ENCODE assay signal across 8 cellular contexts in genomic region chr12:100268835-100269564, GRCh38. TPM values are rescaled to one million over a fixed set of nuclear protein-coding genes. Genes with fewer than 3 reads are reported as not detected.
DNase-seq lines count a peak whose midpoint lies in the region; ATAC-seq, FAIRE-seq and TF ChIP-seq lines count a peak whose summit lies in the region.

No MANE protein-coding gene starts in this region.

- peaks cover 23% of the 10 kb centered on the region for H3K4me1 Mint-ChIP-seq in activated CD8-positive, alpha-beta T cell treated with anti-CD3 and anti-CD28 coated beads, Interleukin-2, amount 10 ng/mL, durations not matched to agents 7 days and 5 days (ENCODE audit: low read depth)
- peaks cover 28% of the 10 kb centered on the region for H3K4me1 Mint-ChIP-seq in type B pancreatic cell (ENCODE audit: unreplicated experiment)

- H3K4me1 ChIP-seq in heart left ventricle: peaks cover 15 to 58% (median 35%) of the 10 kb centered on the region in 12 donors
- H3K4me1 ChIP-seq in right atrium auricular region: peaks cover 0 to 27% of the 10 kb centered on the region in 2 donors

- H3K36me3 ChIP-seq in heart left ventricle (no peaks in the 10 kb centered on the region), right atrium auricular region (no peaks in the 10 kb centered on the region)

- no peaks in the 10 kb centered on the region for H3K9me3 ChIP-seq in heart left ventricle
- no peaks in the 10 kb centered on the region for H3K9me3 ChIP-seq in right atrium auricular region

- no peak for TF ChIP-seq POLR2A in heart left ventricle (IDR thresholded peaks at IDR 0.05)

- H3K36me3 Mint-ChIP-seq in activated CD8-positive, alpha-beta T cell treated with anti-CD3 and anti-CD28 coated beads, Interleukin-2, amount 10 ng/mL, durations not matched to agents 7 days and 5 days (ENCODE audit: low read depth): peaks cover 2% of the 10 kb centered on the region
- peaks cover 6% of the 10 kb centered on the region for H3K36me3 Mint-ChIP-seq in type B pancreatic cell

- DNase-seq in heart left ventricle (no peak), right atrium auricular region (ENCODE audit: low spot score) (no peak), type B pancreatic cell (ENCODE audit: extremely low spot score, unreplicated experiment) (no peak), NCI-H1694 treated with DMSO at 0.1 percent for 48 hours (lab: John Stamatoyannopoulos, UW) (no peak), OCI-M2 (lab: John Stamatoyannopoulos, UW; ENCODE audit: unreplicated experiment) (no peak), NCI-H748 (lab: John Stamatoyannopoulos, UW; ENCODE audit: unreplicated experiment) (no peak)
- DNase-seq in activated CD8-positive, alpha-beta T cell treated with anti-CD3 and anti-CD28 coated beads, Interleukin-2, amount 10 ng/mL, durations not matched to agents 7 days and 5 days: no peak

- H3K4me3 Mint-ChIP-seq in activated CD8-positive, alpha-beta T cell treated with anti-CD3 and anti-CD28 coated beads, Interleukin-2, amount 10 ng/mL, durations not matched to agents 7 days and 5 days: peak overlapping the region; percentile 90
- H3K4me3 Mint-ChIP-seq in type B pancreatic cell: peak overlapping the region; percentile 100

- H3K27me3 ChIP-seq in heart left ventricle (no peaks in the 10 kb centered on the region), right atrium auricular region (no peaks in the 10 kb centered on the region)

- peak overlapping the region in 9 of 12 donors; percentile 74 to 99 (median 94) for H3K4me3 ChIP-seq in heart left ventricle
- H3K4me3 ChIP-seq in right atrium auricular region: peak overlapping the region in 1 of 2 donors; percentile 76

- POLR2A ChIA-PET in activated CD8-positive, alpha-beta T cell treated with anti-CD3 and anti-CD28 coated beads, Interleukin-2, amount 10 ng/mL, durations not matched to agents 7 days and 5 days (lab: Charles Lee): interaction anchor here (1.0 to 4.3 kb wide), 2 partner anchors 16 to 68 kb away, joined by 3 to 37 read pairs; partner anchors contain the start of gene ACTR6

- H3K27ac ChIP-seq in heart left ventricle: peak overlapping the region in 3 of 12 donors; percentile 39 to 98 (median 97)
- H3K27ac ChIP-seq in right atrium auricular region: peak overlapping the region in 1 of 2 donors; percentile 97

- intact Hi-C loops in heart left ventricle (cut with DNase I): loop anchor here in 2 of 10 donors (5.0 kb wide), 3 partner anchors 43 to 288 kb away; partner anchors contain the start of gene ACTR6 (in 2 of the 2)

- H3K9me3 Mint-ChIP-seq in activated CD8-positive, alpha-beta T cell treated with anti-CD3 and anti-CD28 coated beads, Interleukin-2, amount 10 ng/mL, durations not matched to agents 7 days and 5 days (ENCODE audit: insufficient read depth): no peaks in the 10 kb centered on the region
- H3K9me3 Mint-ChIP-seq in type B pancreatic cell: no peaks in the 10 kb centered on the region

- peak overlapping the region; percentile 3 for H3K27ac Mint-ChIP-seq in activated CD8-positive, alpha-beta T cell treated with anti-CD3 and anti-CD28 coated beads, Interleukin-2, amount 10 ng/mL, durations not matched to agents 7 days and 5 days
- peak overlapping the region; percentile 99 for H3K27ac Mint-ChIP-seq in type B pancreatic cell

- TF ChIP-seq CTCF in heart left ventricle (IDR thresholded peaks at IDR 0.05) (no peak), right atrium auricular region (IDR thresholded peaks at IDR 0.05) (no peak), type B pancreatic cell (conservative IDR thresholded peaks at IDR 0.05) (no peak)

- CTCF ChIA-PET in activated CD8-positive, alpha-beta T cell treated with anti-CD3 and anti-CD28 coated beads, Interleukin-2, amount 10 ng/mL, durations not matched to agents 7 days and 5 days (lab: Charles Lee): interaction anchor here (1.7 kb wide), 1 partner anchor 68 kb away, joined by 3 read pairs; the partner anchor contains the start of gene ACTR6

- FAIRE-seq in islet of Langerhans (lab: Jason Lieb, UNC): peak; percentile 13

- 44 to 51% (median 47%) methylated on average over 5 of the region's 5 CpGs for WGBS in heart left ventricle, 4 donors

- ATAC-seq in heart left ventricle: peak in 1 of 4 donors; percentile 5
- no peak for ATAC-seq in activated CD8-positive, alpha-beta T cell treated with anti-CD3 and anti-CD28 coated beads, Interleukin-2, amount 10 ng/mL, durations not matched to agents 7 days and 5 days

- no peaks in the 10 kb centered on the region for H3K27me3 Mint-ChIP-seq in activated CD8-positive, alpha-beta T cell treated with anti-CD3 and anti-CD28 coated beads, Interleukin-2, amount 10 ng/mL, durations not matched to agents 7 days and 5 days (ENCODE audit: low read depth)
- H3K27me3 Mint-ChIP-seq in type B pancreatic cell: no peaks in the 10 kb centered on the region

RNA-seq across cellular contexts. Expression of gene SCYL2, which starts 2.0 kb away (rescaled TPM):
- total RNA-seq in heart left ventricle (10 to 100 TPM; 23.7 to 41.3 (median 33.8) TPM), right atrium auricular region (10 to 100 TPM; 21.1 to 36.9 TPM), type B pancreatic cell (ENCODE audit: low replicate concordance) (53.9 and 61.3 TPM in 2 replicates)
- polyA plus RNA-seq in heart left ventricle: 10 to 100 TPM in 1 of 2 donors, 1 to 10 TPM in 1; 8.1 to 21.7 TPM
- total RNA-seq in activated CD8-positive, alpha-beta T cell treated with anti-CD3 and anti-CD28 coated beads, Interleukin-2, amount 10 ng/mL, durations not matched to agents 7 days and 5 days: 10 to 100 TPM; 33.6 to 38.7 TPM

RNA-seq across cellular contexts. Expression of gene DEPDC4, which starts 2.1 kb away (rescaled TPM):
- total RNA-seq in heart left ventricle (1 to 10 TPM in 1 of 9 donors, under 1 TPM in 6, not detected in 2; 0.33 to 1.3 (median 0.58) TPM), right atrium auricular region (under 1 TPM in 1 of 2 donors, not detected in 1; 0.44 TPM), type B pancreatic cell (ENCODE audit: low replicate concordance) (1.6 and 2.6 TPM in 2 replicates)
- 1 to 10 TPM in 1 of 2 donors, not detected in 1; 1.1 TPM for polyA plus RNA-seq in heart left ventricle
- total RNA-seq in activated CD8-positive, alpha-beta T cell treated with anti-CD3 and anti-CD28 coated beads, Interleukin-2, amount 10 ng/mL, durations not matched to agents 7 days and 5 days: 1 to 10 TPM; 1.6 to 2.8 TPM
